8 cellular contexts compared by ENCODE assay signal in the genomic region with DNA sequence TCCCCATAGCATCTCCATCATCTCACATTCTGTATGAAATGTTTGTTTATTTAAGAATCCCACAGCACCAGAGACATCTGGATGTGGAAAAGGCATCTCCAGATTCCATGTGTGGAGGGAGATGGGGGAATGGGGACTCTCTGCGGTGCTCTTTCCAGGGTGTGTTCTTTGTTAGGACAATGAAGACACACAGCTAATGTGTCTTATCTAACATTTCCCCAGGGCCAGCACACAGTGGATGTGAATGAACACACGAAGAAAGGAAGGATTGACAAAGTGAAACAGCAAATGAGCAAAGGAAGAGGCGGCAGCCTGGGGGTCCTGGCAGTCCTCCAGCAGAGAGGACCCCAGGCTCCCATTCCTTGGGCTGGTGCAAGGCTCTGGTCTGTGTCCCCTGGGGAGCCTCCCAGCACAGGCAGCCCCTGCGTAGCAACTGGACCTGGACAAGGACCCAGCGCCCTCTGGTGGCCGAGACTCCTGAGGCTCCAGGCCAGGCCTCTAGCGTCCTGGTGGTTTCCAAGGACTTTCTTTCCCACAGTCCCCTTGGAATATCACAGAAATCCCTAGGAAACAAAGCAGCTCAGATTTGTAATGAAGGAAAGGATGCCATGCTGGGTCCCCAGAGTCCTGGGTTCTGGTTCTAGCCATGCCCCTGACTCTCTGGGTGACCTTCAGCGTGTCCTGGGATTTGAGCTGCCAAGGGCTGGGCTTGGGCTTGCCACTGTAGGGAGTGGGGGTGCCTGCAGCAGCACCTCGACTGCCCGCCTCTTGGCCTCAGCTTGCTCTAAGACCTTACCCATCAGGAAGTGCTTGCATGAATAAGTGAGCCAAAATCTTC. TPM values are rescaled to one million over a fixed set of nuclear protein-coding genes. Genes with fewer than 3 reads are reported as not detected.
A peak's percentile ranks its signal among the peaks of the same experiment; 100 is the strongest.
DNase-seq lines count a peak whose midpoint lies in the region; ATAC-seq and TF ChIP-seq lines count a peak whose summit lies in the region.

No MANE protein-coding gene starts in this region.

- H3K36me3 ChIP-seq in osteoblast (ENCODE audit: insufficient read depth, low read length) (peaks cover 3% of the 10 kb centered on the region), thoracic aorta (peaks cover 6% of the 10 kb centered on the region)

- no peak overlapping the region for H3K4me2 ChIP-seq in osteoblast (ENCODE audit: insufficient read depth, low read length)

- ATAC-seq in thoracic aorta (ENCODE audit: insufficient number of reproducible peaks, low FRiP score, low read depth) = no peak
- no peak for ATAC-seq in HG03139 (IDR thresholded peaks at IDR 0.05; ENCODE audit: unreplicated experiment)

- peak overlapping the region; percentile 50 for H2AFZ ChIP-seq in osteoblast (ENCODE audit: low read length)

- H3K4me3 ChIP-seq in osteoblast (ENCODE audit: insufficient read depth, low read length) = no peak overlapping the region
- no peak overlapping the region for H3K4me3 ChIP-seq in thoracic aorta

- H3K9me3 ChIP-seq in osteoblast (ENCODE audit: low read depth, low read length) (no peaks in the 10 kb centered on the region), thoracic aorta (no peaks in the 10 kb centered on the region)

- H3K27ac ChIP-seq in osteoblast (ENCODE audit: low read depth, low read length) (no peak overlapping the region), thoracic aorta (no peak overlapping the region)

- DNase-seq in GM04503 (ENCODE audit: low read depth) = peak; percentile 23
- peak; percentile 42 for DNase-seq in SHP77 treated with DMSO at 0.1 percent for 48 hours (lab: John Stamatoyannopoulos, UW)
- peak; percentile 95 for DNase-seq in activated effector memory CD4-positive, alpha-beta T cell treated with anti-CD3 and anti-CD28 coated beads, Interleukin-2, amount 50 U/mL, for 16 hours
- DNase-seq in foreskin melanocyte = peak; percentile 67
- DNase-seq in osteoblast (ENCODE audit: insufficient read length, low spot score, missing footprints) = peak; percentile 99
- peak; percentile 79 for DNase-seq in thoracic aorta (ENCODE audit: low spot score)

- peak; percentile 96 for TF ChIP-seq CTCF in LNCAP (IDR thresholded peaks at IDR 0.05)
- peak; percentile 97 for TF ChIP-seq CTCF in osteoblast (IDR thresholded peaks at IDR 0.05; ENCODE audit: extremely low read depth, low read depth, low read length)
- peak; percentile 96 for TF ChIP-seq CTCF in thoracic aorta (IDR thresholded peaks at IDR 0.05)

- H3K4me1 ChIP-seq in osteoblast (ENCODE audit: insufficient read depth, low read length) (peaks cover 19% of the 10 kb centered on the region), thoracic aorta (ENCODE audit: control insufficient read depth in 1 of 2, low read depth in 2 of 2) (peaks cover 3 to 15% of the 10 kb centered on the region in 2 donors)

- H4K20me1 ChIP-seq in osteoblast (ENCODE audit: insufficient read depth, low read length) = peaks cover 7% of the 10 kb centered on the region

- H3K27me3 ChIP-seq in osteoblast (ENCODE audit: insufficient read depth, low read length) = no peaks in the 10 kb centered on the region
- no peaks in the 10 kb centered on the region for H3K27me3 ChIP-seq in thoracic aorta (replicated peaks; ENCODE audit: insufficient read depth)

- peaks cover 7% of the 10 kb centered on the region for H3K79me2 ChIP-seq in osteoblast (ENCODE audit: insufficient read depth, low read length)

RNA-seq across cellular contexts. Expression of a gene that starts 3.5 kb away (rescaled TPM):
- total RNA-seq in osteoblast = 157 and 159 TPM in 2 replicates
- total RNA-seq in thoracic aorta = 100 to 1,000 TPM; 626 to 891 TPM

RNA-seq across cellular contexts. Expression of a gene that starts 8.7 kb away (rescaled TPM):
- total RNA-seq in osteoblast (1.1 and 1.5 TPM in 2 replicates), thoracic aorta (10 to 100 TPM; 20.5 to 35.6 TPM)

RNA-seq across cellular contexts. Expression of a gene that starts 15.9 kb away (rescaled TPM):
- 49.5 and 68.4 TPM in 2 replicates for total RNA-seq in osteoblast
- total RNA-seq in thoracic aorta = 100 to 1,000 TPM in 1 of 2 donors, 10 to 100 TPM in 1; 53.7 to 138 TPM

RNA-seq across cellular contexts. Expression of a gene that starts 27.5 kb away (rescaled TPM):
- total RNA-seq in osteoblast (121 and 139 TPM in 2 replicates), thoracic aorta (100 to 1,000 TPM in 1 of 2 donors, 10 to 100 TPM in 1; 91.2 to 132 TPM)

RNA-seq across cellular contexts. Expression of a gene that starts 53.5 kb away (rescaled TPM):
- total RNA-seq in osteoblast = 29.2 and 32.6 TPM in 2 replicates
- 100 to 1,000 TPM in 1 of 2 donors, 10 to 100 TPM in 1; 76.6 to 103 TPM for total RNA-seq in thoracic aorta

Comparison
In these comparisons a context has a peak if more than half of its experiments do, and no peak if none do; other contexts are left out.
1. DNase-seq: peak in every context shown above with its lines; median percentile 99 in osteoblast; 95 in activated effector memory CD4-positive, alpha-beta T cell treated with anti-CD3 and anti-CD28 coated beads, Interleukin-2, amount 50 U/mL, for 16 hours; 79 in thoracic aorta; 67 in foreskin melanocyte; 42 in SHP77 treated with DMSO at 0.1 percent for 48 hours; 23 in GM04503.